8 cellular contexts compared by ENCODE assay signal in genomic region chr17:36486204-36487194, GRCh38. TPM values are rescaled to one million over a fixed set of nuclear protein-coding genes. Genes with fewer than 3 reads are reported as not detected.
DNase-seq lines count a peak whose midpoint lies in the region; ATAC-seq and TF ChIP-seq lines count a peak whose summit lies in the region.

TSS of gene ZNHIT3 (plus strand) at chr17:36486681. CDS start at chr17:36486700, 19 bp downstream.

- H3K9me3 Mint-ChIP-seq in T-cell (no peaks in the 10 kb centered on the region), type B pancreatic cell (no peaks in the 10 kb centered on the region)

- peak; percentile 90 for ATAC-seq in HG02870 (IDR thresholded peaks at IDR 0.05; ENCODE audit: unreplicated experiment)
- peak; percentile 95 to 97 (median 96) for ATAC-seq in T-cell (replicated peaks in 1 of 4)
- ATAC-seq in heart right ventricle: peak; percentile 92 to 97 (median 96)

- POLR2A ChIA-PET in T-cell (lab: Charles Lee): interaction anchor here in 1 of 2 donors (0.5 kb wide), 1 partner anchor 108 kb away, joined by 3 read pairs; no protein-coding TSS in a partner anchor

- peaks cover 0 to 5% (median 0%) of the 10 kb centered on the region in 11 donors for H3K9me3 ChIP-seq in heart right ventricle

- H3K27ac ChIP-seq in adipose tissue (ENCODE audit: low read depth, low read length): no peak within 1 kb of the TSS
- peak within 1 kb of the TSS in 9 of 10 donors; percentile 73 to 89 (median 86) for H3K27ac ChIP-seq in heart right ventricle

- H3K4me1 ChIP-seq in heart right ventricle: peaks cover 17 to 48% (median 33%) of the 10 kb centered on the region in 9 donors

- TF ChIP-seq CTCF in GM13976 (IDR thresholded peaks at IDR 0.05; ENCODE audit: borderline replicate concordance, control extremely low read depth, extremely low read depth, insufficient read depth, missing control alignments) (no peak), heart right ventricle (IDR thresholded peaks at IDR 0.05) (peak in 1 of 9 donors; percentile 7), type B pancreatic cell (conservative IDR thresholded peaks at IDR 0.05) (no peak)

- 1% methylated on average over 59 to 73 of the region's 73 CpGs for WGBS in adipose tissue, 3 donors
- 1% methylated on average over 71 to 73 of the region's 73 CpGs for WGBS in heart right ventricle, 2 donors

- H3K27ac Mint-ChIP-seq in T-cell (peak within 1 kb of the TSS; percentile 96 to 98), type B pancreatic cell (peak within 1 kb of the TSS; percentile 96)

- H3K4me1 Mint-ChIP-seq in T-cell (peaks cover 52 to 69% (median 56%) of the 10 kb centered on the region in 3 donors), type B pancreatic cell (ENCODE audit: unreplicated experiment) (peaks cover 24% of the 10 kb centered on the region)

- in situ Hi-C loops in GM13976 (cut with MboI; ENCODE audit: low sequenced_read_pairs, unreplicated experiment): loop anchor here (25.0 kb wide), 1 partner anchor 524 kb away; no protein-coding TSS in a partner anchor

- peak within 1 kb of the TSS; percentile 77 to 98 (median 89) for H3K4me3 ChIP-seq in heart right ventricle

- H3K36me3 Mint-ChIP-seq in T-cell: peaks cover 13% of the 10 kb centered on the region
- peaks cover 21% of the 10 kb centered on the region for H3K36me3 Mint-ChIP-seq in type B pancreatic cell

- intact Hi-C loops in heart right ventricle (cut with DNase I): loop anchor here in 3 of 10 donors (2.0 to 10.0 kb wide), 4 partner anchors 48 to 518 kb away; partner anchors contain the start of genes DHRS11 (in 1 of the 3), GGNBP2 (in 1 of the 3), MYO19 (in 1 of the 3) and PIGW (in 1 of the 3)
- intact Hi-C loops in posterior cingulate gyrus (cut with DNase I): loop anchor here (2.0 kb wide), 1 partner anchor 116 kb away; no protein-coding TSS in a partner anchor

- DNase-seq in GM13976 (ENCODE audit: low spot score): peak; percentile 96
- peak; percentile 94 for DNase-seq in NCI-H146 (lab: John Stamatoyannopoulos, UW)
- peak; percentile 76 to 94 (median 90) for DNase-seq in T-cell
- DNase-seq in heart right ventricle: peak; percentile 87 to 93
- DNase-seq in posterior cingulate gyrus: peak; percentile 84 to 99 (median 92)
- peak; percentile 88 for DNase-seq in type B pancreatic cell (ENCODE audit: extremely low spot score, unreplicated experiment)

- CTCF ChIA-PET in T-cell (lab: Charles Lee): interaction anchor here (0.6 to 0.9 kb wide), 4 partner anchors 9 to 664 kb away, joined by 3 to 4 read pairs (median 3); partner anchors contain the start of genes MYO19 (in 1 of the 2) and PIGW (in 1 of the 2)

- peaks cover 0 to 17% (median 0%) of the 10 kb centered on the region in 9 donors for H3K36me3 ChIP-seq in heart right ventricle

- H3K27me3 Mint-ChIP-seq in T-cell (peaks cover 9 to 13% of the 10 kb centered on the region in 2 donors), type B pancreatic cell (peaks cover 14% of the 10 kb centered on the region)

- H3K27me3 ChIP-seq in heart right ventricle: peaks cover 0 to 18% (median 11%) of the 10 kb centered on the region in 7 donors

- peak within 1 kb of the TSS; percentile 94 to 99 (median 98) for H3K4me3 Mint-ChIP-seq in T-cell
- peak within 1 kb of the TSS; percentile 100 for H3K4me3 Mint-ChIP-seq in type B pancreatic cell

RNA-seq across cellular contexts. Expression of gene ZNHIT3, which starts in this region (rescaled TPM):
- 10 to 100 TPM; 44.2 to 54.6 (median 51.3) TPM for total RNA-seq in T-cell
- 10 to 100 TPM; 33.6 to 40.8 (median 38.6) TPM for polyA plus RNA-seq in adipose tissue
- total RNA-seq in heart right ventricle: 10 to 100 TPM; 17.1 to 27.0 (median 23.0) TPM
- polyA plus RNA-seq in heart right ventricle: 10 to 100 TPM; 12.0 to 34.0 TPM
- 34.6 and 43.3 TPM in 2 replicates for total RNA-seq in type B pancreatic cell (ENCODE audit: low replicate concordance)
